Comparison of ENCODE assay signal across 8 cellular contexts in genomic region chr12:57864382-57864781, GRCh38. TPM values are rescaled to one million over a fixed set of nuclear protein-coding genes. Genes with fewer than 3 reads are reported as not detected.
DNase-seq lines count a peak whose midpoint lies in the region; ATAC-seq and TF ChIP-seq lines count a peak whose summit lies in the region.

No MANE protein-coding gene starts in this region.

- H3K9ac ChIP-seq in adipocyte (ENCODE audit: low read length), result peak overlapping the region; percentile 84

- H3K9me3 ChIP-seq in adipocyte (ENCODE audit: control insufficient read depth, low read length), result no peaks in the 10 kb centered on the region

- peak overlapping the region; percentile 75 for H3K4me3 ChIP-seq in adipocyte (ENCODE audit: low read length)

- peaks cover 6% of the 10 kb centered on the region for H3K27me3 Mint-ChIP-seq in activated CD8-positive, alpha-beta T cell treated with anti-CD3 and anti-CD28 coated beads for 36 hours
- peaks cover 23% of the 10 kb centered on the region for H3K27me3 Mint-ChIP-seq in activated CD8-positive, alpha-beta T cell treated with anti-CD3 and anti-CD28 coated beads, Interleukin-2, amount 10 ng/mL, durations not matched to agents 7 days and 5 days (ENCODE audit: low read depth)
- H3K27me3 Mint-ChIP-seq in type B pancreatic cell, result peaks cover 9% of the 10 kb centered on the region

- H3K9me3 Mint-ChIP-seq in activated CD8-positive, alpha-beta T cell treated with anti-CD3 and anti-CD28 coated beads for 36 hours, result no peaks in the 10 kb centered on the region
- no peaks in the 10 kb centered on the region for H3K9me3 Mint-ChIP-seq in activated CD8-positive, alpha-beta T cell treated with anti-CD3 and anti-CD28 coated beads, Interleukin-2, amount 10 ng/mL, durations not matched to agents 7 days and 5 days (ENCODE audit: insufficient read depth)
- no peaks in the 10 kb centered on the region for H3K9me3 Mint-ChIP-seq in type B pancreatic cell

- peak; percentile 8 for ATAC-seq in activated CD8-positive, alpha-beta T cell treated with anti-CD3 and anti-CD28 coated beads for 36 hours
- no peak for ATAC-seq in activated CD8-positive, alpha-beta T cell treated with anti-CD3 and anti-CD28 coated beads, Interleukin-2, amount 10 ng/mL, durations not matched to agents 7 days and 5 days
- no peak for ATAC-seq in GM21737 (IDR thresholded peaks at IDR 0.05; ENCODE audit: unreplicated experiment)

- POLR2A ChIA-PET in activated CD8-positive, alpha-beta T cell treated with anti-CD3 and anti-CD28 coated beads for 36 hours (lab: Charles Lee), result interaction anchor here (0.8 to 2.5 kb wide), 5 partner anchors 13 to 35 kb away, joined by 5 to 13 read pairs (median 6); partner anchors contain the start of gene CTDSP2
- POLR2A ChIA-PET in activated CD8-positive, alpha-beta T cell treated with anti-CD3 and anti-CD28 coated beads, Interleukin-2, amount 10 ng/mL, durations not matched to agents 7 days and 5 days (lab: Charles Lee), result interaction anchor here (0.7 to 1.2 kb wide), 4 partner anchors 10 to 758 kb away, joined by 3 read pairs; partner anchors contain the start of gene CTDSP2

- no peaks in the 10 kb centered on the region for H3K36me3 Mint-ChIP-seq in activated CD8-positive, alpha-beta T cell treated with anti-CD3 and anti-CD28 coated beads for 36 hours (ENCODE audit: low read depth)
- no peaks in the 10 kb centered on the region for H3K36me3 Mint-ChIP-seq in activated CD8-positive, alpha-beta T cell treated with anti-CD3 and anti-CD28 coated beads, Interleukin-2, amount 10 ng/mL, durations not matched to agents 7 days and 5 days (ENCODE audit: low read depth)
- no peaks in the 10 kb centered on the region for H3K36me3 Mint-ChIP-seq in type B pancreatic cell

- H3K4me1 Mint-ChIP-seq in activated CD8-positive, alpha-beta T cell treated with anti-CD3 and anti-CD28 coated beads for 36 hours (ENCODE audit: low read depth), result peaks cover 6% of the 10 kb centered on the region
- peaks cover 8% of the 10 kb centered on the region for H3K4me1 Mint-ChIP-seq in activated CD8-positive, alpha-beta T cell treated with anti-CD3 and anti-CD28 coated beads, Interleukin-2, amount 10 ng/mL, durations not matched to agents 7 days and 5 days (ENCODE audit: low read depth)
- H3K4me1 Mint-ChIP-seq in type B pancreatic cell (ENCODE audit: unreplicated experiment), result peaks cover 33% of the 10 kb centered on the region

- H3K27me3 ChIP-seq in adipocyte (replicated peaks; ENCODE audit: control insufficient read depth, insufficient read depth, low read length) (no peaks in the 10 kb centered on the region), layer of hippocampus (ENCODE audit: control insufficient read depth, insufficient read depth, low read length) (no peaks in the 10 kb centered on the region)

- CTCF ChIA-PET in activated CD8-positive, alpha-beta T cell treated with anti-CD3 and anti-CD28 coated beads for 36 hours (lab: Charles Lee), result interaction anchor here (1.0 to 2.3 kb wide), 10 partner anchors 10 to 61 kb away, joined by 3 to 16 read pairs (median 6); no protein-coding TSS in a partner anchor
- CTCF ChIA-PET in activated CD8-positive, alpha-beta T cell treated with anti-CD3 and anti-CD28 coated beads, Interleukin-2, amount 10 ng/mL, durations not matched to agents 7 days and 5 days (lab: Charles Lee), result interaction anchor here (1.1 to 3.0 kb wide), 12 partner anchors 13 to 62 kb away, joined by 3 to 13 read pairs (median 5); no protein-coding TSS in a partner anchor

- no peak for TF ChIP-seq CTCF in activated CD8-positive, alpha-beta T cell treated with anti-CD3 and anti-CD28 coated beads for 36 hours (IDR thresholded peaks at IDR 0.05)
- TF ChIP-seq CTCF in type B pancreatic cell (conservative IDR thresholded peaks at IDR 0.05), result no peak

- no peak for DNase-seq in activated CD8-positive, alpha-beta T cell treated with anti-CD3 and anti-CD28 coated beads for 36 hours
- no peak for DNase-seq in activated CD8-positive, alpha-beta T cell treated with anti-CD3 and anti-CD28 coated beads, Interleukin-2, amount 10 ng/mL, durations not matched to agents 7 days and 5 days
- DNase-seq in adipocyte (ENCODE audit: low read depth), result peak; percentile 67
- no peak for DNase-seq in type B pancreatic cell (ENCODE audit: extremely low spot score, unreplicated experiment)
- no peak for DNase-seq in NCI-H82 (lab: John Stamatoyannopoulos, UW)
- DNase-seq in EL, result no peak

- no peaks in the 10 kb centered on the region for H3K36me3 ChIP-seq in adipocyte (ENCODE audit: control insufficient read depth, insufficient read depth, low read length, severe bottlenecking)

- intact Hi-C loops in activated CD8-positive, alpha-beta T cell treated with anti-CD3 and anti-CD28 coated beads for 36 hours (cut with micrococcal nuclease), result no loop called here

- peaks cover 38% of the 10 kb centered on the region for H3K4me1 ChIP-seq in adipocyte (ENCODE audit: control insufficient read depth, insufficient read depth, low read length)

- peak overlapping the region; percentile 65 for H3K4me3 Mint-ChIP-seq in activated CD8-positive, alpha-beta T cell treated with anti-CD3 and anti-CD28 coated beads for 36 hours
- no peak overlapping the region for H3K4me3 Mint-ChIP-seq in activated CD8-positive, alpha-beta T cell treated with anti-CD3 and anti-CD28 coated beads, Interleukin-2, amount 10 ng/mL, durations not matched to agents 7 days and 5 days
- H3K4me3 Mint-ChIP-seq in type B pancreatic cell, result peak overlapping the region; percentile 75

- H3K27ac ChIP-seq in layer of hippocampus (ENCODE audit: low read depth, low read length), result peak overlapping the region; percentile 49

- no peak overlapping the region for H3K27ac Mint-ChIP-seq in activated CD8-positive, alpha-beta T cell treated with anti-CD3 and anti-CD28 coated beads for 36 hours
- H3K27ac Mint-ChIP-seq in activated CD8-positive, alpha-beta T cell treated with anti-CD3 and anti-CD28 coated beads, Interleukin-2, amount 10 ng/mL, durations not matched to agents 7 days and 5 days, result no peak overlapping the region
- peak overlapping the region; percentile 82 for H3K27ac Mint-ChIP-seq in type B pancreatic cell

RNA-seq across cellular contexts. Expression of gene CTDSP2, which starts 17.9 kb away (rescaled TPM):
- total RNA-seq in activated CD8-positive, alpha-beta T cell treated with anti-CD3 and anti-CD28 coated beads for 36 hours, result 10 to 100 TPM; 67.1 to 67.2 TPM
- total RNA-seq in activated CD8-positive, alpha-beta T cell treated with anti-CD3 and anti-CD28 coated beads, Interleukin-2, amount 10 ng/mL, durations not matched to agents 7 days and 5 days, result 100 to 1,000 TPM; 100 to 114 TPM
- 135 and 183 TPM in 2 replicates for total RNA-seq in type B pancreatic cell (ENCODE audit: low replicate concordance)

RNA-seq across cellular contexts. Expression of gene AVIL, which starts 45.8 kb away (rescaled TPM):
- under 1 TPM; 0.34 to 0.49 TPM for total RNA-seq in activated CD8-positive, alpha-beta T cell treated with anti-CD3 and anti-CD28 coated beads for 36 hours
- 1 to 10 TPM; 2.3 to 2.5 TPM for total RNA-seq in activated CD8-positive, alpha-beta T cell treated with anti-CD3 and anti-CD28 coated beads, Interleukin-2, amount 10 ng/mL, durations not matched to agents 7 days and 5 days
- total RNA-seq in type B pancreatic cell (ENCODE audit: low replicate concordance), result 4.9 and 6.6 TPM in 2 replicates
